Comparison of ENCODE assay signal across 7 cellular contexts in genomic region chr4:73740353-73740778, GRCh38. TPM values are rescaled to one million over a fixed set of nuclear protein-coding genes. Genes with fewer than 3 reads are reported as not detected.
DNase-seq lines count a peak whose midpoint lies in the region; ATAC-seq and TF ChIP-seq lines count a peak whose summit lies in the region.

CXCL8 (plus strand) TSS chr4:73740569; CDS start chr4:73740659, 90 bp downstream.

- no peak within 1 kb of the TSS for H3K27ac ChIP-seq in tibial nerve
- no peak within 1 kb of the TSS for H3K27ac ChIP-seq in esophagus muscularis mucosa (replicated peaks in 1 of 4)

- no peak within 1 kb of the TSS for H3K27ac Mint-ChIP-seq in activated T-helper 1 cell treated with anti-CD3 and anti-CD28 coated beads, Interleukin-12 subunit alpha, Interleukin-12 subunit beta, Interleukin-2, Interleukin-4 antibody, amounts not matched to agents 30 ng/mL and 10 ng/mL and 1 ng/mL, durations not matched to agents 14 hours and 24 hours and 36 hours

- peak; percentile 57 to 82 for TF ChIP-seq EP300 in tibial nerve (IDR thresholded peaks at IDR 0.05)
- TF ChIP-seq EP300 in esophagus muscularis mucosa (IDR thresholded peaks at IDR 0.05): no peak

- TF ChIP-seq CTCF in tibial nerve (IDR thresholded peaks at IDR 0.05) (no peak), esophagus muscularis mucosa (IDR thresholded peaks at IDR 0.05) (no peak)

- peak; percentile 67 for ATAC-seq in GM21390 (IDR thresholded peaks at IDR 0.05; ENCODE audit: unreplicated experiment)

- no peaks in the 10 kb centered on the region for H3K27me3 ChIP-seq in tibial nerve
- H3K27me3 ChIP-seq in esophagus muscularis mucosa: no peaks in the 10 kb centered on the region

- DNase-seq in NCI-H1417 (lab: John Stamatoyannopoulos, UW) (peak; percentile 9 to 72 (median 42)), hepatic stellate cell (ENCODE audit: low spot score) (peak; percentile 14), tibial nerve (ENCODE audit: low spot score in 2 of 2) (peak; percentile 47 to 64), iPS-NIHi7 (ENCODE audit: extremely low spot score) (no peak), esophagus muscularis mucosa (ENCODE audit: extremely low spot score) (no peak)
- no peak for DNase-seq in activated T-helper 1 cell treated with anti-CD3 and anti-CD28 coated beads, Interleukin-12 subunit alpha, Interleukin-12 subunit beta, Interleukin-2, Interleukin-4 antibody, amounts not matched to agents 30 ng/mL and 10 ng/mL and 1 ng/mL, durations not matched to agents 14 hours and 24 hours and 36 hours (ENCODE audit: low spot score)

- WGBS in tibial nerve, 2 donors: 36 to 38% methylated on average over 7 of the region's 7 CpGs
- 22% methylated on average over 7 of the region's 7 CpGs for WGBS in esophagus muscularis mucosa

- H3K27me3 Mint-ChIP-seq in activated T-helper 1 cell treated with anti-CD3 and anti-CD28 coated beads, Interleukin-12 subunit alpha, Interleukin-12 subunit beta, Interleukin-2, Interleukin-4 antibody, amounts not matched to agents 30 ng/mL and 10 ng/mL and 1 ng/mL, durations not matched to agents 14 hours and 24 hours and 36 hours (ENCODE audit: insufficient read depth): no peaks in the 10 kb centered on the region

- H3K36me3 ChIP-seq in tibial nerve: no peaks in the 10 kb centered on the region
- H3K36me3 ChIP-seq in esophagus muscularis mucosa: no peaks in the 10 kb centered on the region

- TF ChIP-seq POLR2A in tibial nerve (IDR thresholded peaks at IDR 0.05) (no peak), esophagus muscularis mucosa (IDR thresholded peaks at IDR 0.05; ENCODE audit: low read depth) (no peak)

- intact Hi-C loops in activated T-helper 1 cell treated with anti-CD3 and anti-CD28 coated beads, Interleukin-12 subunit alpha, Interleukin-12 subunit beta, Interleukin-2, Interleukin-4 antibody, amounts not matched to agents 30 ng/mL and 10 ng/mL and 1 ng/mL, durations not matched to agents 14 hours and 24 hours and 36 hours (cut with micrococcal nuclease): no loop called here
- intact Hi-C loops in esophagus muscularis mucosa (cut with DNase I): no loop called here

- H3K4me3 ChIP-seq in tibial nerve (no peak within 1 kb of the TSS), esophagus muscularis mucosa (no peak within 1 kb of the TSS)

- peaks cover 8% of the 10 kb centered on the region for H3K9me3 Mint-ChIP-seq in activated T-helper 1 cell treated with anti-CD3 and anti-CD28 coated beads, Interleukin-12 subunit alpha, Interleukin-12 subunit beta, Interleukin-2, Interleukin-4 antibody, amounts not matched to agents 30 ng/mL and 10 ng/mL and 1 ng/mL, durations not matched to agents 14 hours and 24 hours and 36 hours

- H3K9me3 ChIP-seq in tibial nerve (peaks cover 0 to 5% (median 2%) of the 10 kb centered on the region in 4 donors), esophagus muscularis mucosa (peaks cover 0 to 3% (median 0%) of the 10 kb centered on the region in 4 donors)

- peaks cover 15% of the 10 kb centered on the region for H3K4me1 Mint-ChIP-seq in activated T-helper 1 cell treated with anti-CD3 and anti-CD28 coated beads, Interleukin-12 subunit alpha, Interleukin-12 subunit beta, Interleukin-2, Interleukin-4 antibody, amounts not matched to agents 30 ng/mL and 10 ng/mL and 1 ng/mL, durations not matched to agents 14 hours and 24 hours and 36 hours (ENCODE audit: low read depth)

- peaks cover 2% of the 10 kb centered on the region for H3K36me3 Mint-ChIP-seq in activated T-helper 1 cell treated with anti-CD3 and anti-CD28 coated beads, Interleukin-12 subunit alpha, Interleukin-12 subunit beta, Interleukin-2, Interleukin-4 antibody, amounts not matched to agents 30 ng/mL and 10 ng/mL and 1 ng/mL, durations not matched to agents 14 hours and 24 hours and 36 hours (ENCODE audit: low read depth)

- peak within 1 kb of the TSS; percentile 49 for H3K4me3 Mint-ChIP-seq in activated T-helper 1 cell treated with anti-CD3 and anti-CD28 coated beads, Interleukin-12 subunit alpha, Interleukin-12 subunit beta, Interleukin-2, Interleukin-4 antibody, amounts not matched to agents 30 ng/mL and 10 ng/mL and 1 ng/mL, durations not matched to agents 14 hours and 24 hours and 36 hours

- H3K4me1 ChIP-seq in tibial nerve (peaks cover 0 to 10% (median 0%) of the 10 kb centered on the region in 4 donors), esophagus muscularis mucosa (peaks cover 0 to 12% (median 9%) of the 10 kb centered on the region in 4 donors)

RNA-seq across cellular contexts. Expression of gene CXCL8, which starts in this region (rescaled TPM):
- 10.7 and 13.4 TPM in 2 replicates for total RNA-seq in activated T-helper 1 cell treated with anti-CD3 and anti-CD28 coated beads, Interleukin-12 subunit alpha, Interleukin-12 subunit beta, Interleukin-2, Interleukin-4 antibody, amounts not matched to agents 30 ng/mL and 10 ng/mL and 1 ng/mL, durations not matched to agents 14 hours and 24 hours and 36 hours
- total RNA-seq in tibial nerve: 10 to 100 TPM in 1 of 4 donors, 1 to 10 TPM in 1, under 1 TPM in 2; 0.22 to 10.8 (median 1.3) TPM
- total RNA-seq in esophagus muscularis mucosa: 1 to 10 TPM in 1 of 4 donors, not detected in 3; 8.0 TPM

Comparison
In these comparisons a context has a peak if more than half of its experiments do, and no peak if none do; other contexts are left out.
1. DNase-seq: peak in NCI-H1417 (3 of 3), hepatic stellate cell (single experiment) and tibial nerve (2 of 2); none in activated T-helper 1 cell treated with anti-CD3 and anti-CD28 coated beads, Interleukin-12 subunit alpha, Interleukin-12 subunit beta, Interleukin-2, Interleukin-4 antibody, amounts not matched to agents 30 ng/mL and 10 ng/mL and 1 ng/mL, durations not matched to agents 14 hours and 24 hours and 36 hours (single experiment), iPS-NIHi7 (single experiment) and esophagus muscularis mucosa (single experiment).